8 cellular contexts compared by ENCODE assay signal in the genomic region with DNA sequence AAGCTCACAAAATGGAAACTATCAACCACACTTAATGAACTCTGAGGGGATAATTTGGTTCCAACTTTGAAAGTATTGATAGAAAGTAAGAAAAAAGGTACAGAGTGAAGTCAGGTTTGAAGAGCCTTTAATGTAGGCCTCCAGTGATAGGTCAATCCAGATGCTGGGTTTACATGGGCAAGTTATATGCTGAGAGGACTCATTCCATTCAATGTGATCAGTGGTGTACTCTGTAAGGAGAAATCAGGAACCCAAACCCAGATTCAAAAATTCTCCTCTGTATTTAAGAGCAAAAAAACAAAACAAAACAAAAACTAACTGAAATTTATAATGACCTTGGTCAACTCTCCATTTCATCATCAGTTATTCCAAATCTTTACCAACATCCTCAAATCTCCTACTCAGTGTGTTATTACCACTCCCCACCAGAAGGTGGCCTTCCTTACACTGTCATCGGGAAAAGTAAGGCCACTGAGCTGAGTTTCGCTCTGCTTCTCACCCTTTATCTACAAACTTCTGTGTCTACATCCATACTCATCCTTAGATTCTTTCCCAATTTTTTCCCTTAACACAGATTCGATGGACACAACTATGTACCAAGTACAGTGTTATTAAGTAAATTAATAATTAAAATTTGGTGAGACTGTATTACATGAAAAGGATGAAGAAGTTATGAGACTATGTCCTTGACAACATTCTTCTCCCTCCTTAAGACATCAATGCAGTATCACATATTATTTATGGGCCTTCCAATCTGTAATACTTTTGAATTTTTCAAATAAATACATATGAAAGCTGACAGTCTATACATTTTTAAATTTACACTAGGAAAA.
DNase-seq lines count a peak whose midpoint lies in the region; ATAC-seq and TF ChIP-seq lines count a peak whose summit lies in the region.

No MANE protein-coding gene starts in this region.

- H3K36me3 Mint-ChIP-seq in CD8-positive, alpha-beta T cell, result peaks cover 53% of the 10 kb centered on the region
- H3K36me3 Mint-ChIP-seq in activated CD8-positive, alpha-beta memory T cell treated with anti-CD3 and anti-CD28 coated beads, Interleukin-2, amount 10 ng/mL, durations not matched to agents 7 days and 5 days, result peaks cover 23% of the 10 kb centered on the region
- H3K36me3 Mint-ChIP-seq in naive thymus-derived CD8-positive, alpha-beta T cell, result peaks cover 0 to 54% (median 19%) of the 10 kb centered on the region in 3 donors

- H3K27me3 Mint-ChIP-seq in CD8-positive, alpha-beta T cell (ENCODE audit: low read depth), result no peaks in the 10 kb centered on the region
- no peaks in the 10 kb centered on the region for H3K27me3 Mint-ChIP-seq in activated CD8-positive, alpha-beta memory T cell treated with anti-CD3 and anti-CD28 coated beads, Interleukin-2, amount 10 ng/mL, durations not matched to agents 7 days and 5 days
- H3K27me3 Mint-ChIP-seq in naive thymus-derived CD8-positive, alpha-beta T cell, result no peaks in the 10 kb centered on the region

- ATAC-seq in CD8-positive, alpha-beta T cell, result peak; percentile 98
- ATAC-seq in GM19035 (IDR thresholded peaks at IDR 0.05; ENCODE audit: unreplicated experiment) (peak; percentile 69), HG03460 (IDR thresholded peaks at IDR 0.05; ENCODE audit: unreplicated experiment) (peak; percentile 64)
- peak; percentile 71 for ATAC-seq in activated CD8-positive, alpha-beta memory T cell treated with anti-CD3 and anti-CD28 coated beads, Interleukin-2, amount 10 ng/mL, durations not matched to agents 7 days and 5 days
- peak; percentile 74 to 82 for ATAC-seq in naive thymus-derived CD8-positive, alpha-beta T cell

- H3K4me1 Mint-ChIP-seq in CD8-positive, alpha-beta T cell (ENCODE audit: low read depth), result peaks cover 3% of the 10 kb centered on the region
- H3K4me1 Mint-ChIP-seq in activated CD8-positive, alpha-beta memory T cell treated with anti-CD3 and anti-CD28 coated beads, Interleukin-2, amount 10 ng/mL, durations not matched to agents 7 days and 5 days, result peaks cover 4% of the 10 kb centered on the region
- peaks cover 0 to 2% (median 0%) of the 10 kb centered on the region in 4 donors for H3K4me1 Mint-ChIP-seq in naive thymus-derived CD8-positive, alpha-beta T cell

- intact Hi-C loops in CD8-positive, alpha-beta T cell (cut with DNase I, micrococcal nuclease), result loop anchor here (1.0 to 5.0 kb wide), 6 partner anchors 103 to 385 kb away; a partner anchor contains a TSS
- intact Hi-C loops in esophagus squamous epithelium (cut with DNase I) (loop anchor here (5.0 kb wide), 1 partner anchor 384 kb away; no protein-coding TSS in a partner anchor), transverse colon (cut with DNase I; ENCODE audit: low total_unique reads) (loop anchor here (5.0 kb wide), 1 partner anchor 384 kb away; no protein-coding TSS in a partner anchor)

- peak overlapping the region; percentile 7 for H3K27ac Mint-ChIP-seq in CD8-positive, alpha-beta T cell
- no peak overlapping the region for H3K27ac Mint-ChIP-seq in activated CD8-positive, alpha-beta memory T cell treated with anti-CD3 and anti-CD28 coated beads, Interleukin-2, amount 10 ng/mL, durations not matched to agents 7 days and 5 days
- H3K27ac Mint-ChIP-seq in naive thymus-derived CD8-positive, alpha-beta T cell, result peak overlapping the region in 6 of 10 donors; percentile 1 to 60 (median 46)

- in situ Hi-C loops in transverse colon (cut with MboI; ENCODE audit: low pct_ligation_motif_present in 1 of 4, low pct_unique_long_range_greater_than_20kb in 1 of 4, low sequenced_read_pairs in 3 of 4), result loop anchor here (5.0 to 25.0 kb wide), 5 partner anchors 109 to 386 kb away; no protein-coding TSS in a partner anchor

- TF ChIP-seq CTCF in CD8-positive, alpha-beta T cell (IDR thresholded peaks at IDR 0.05), result peak; percentile 87
- TF ChIP-seq CTCF in esophagus squamous epithelium (IDR thresholded peaks at IDR 0.05), result peak; percentile 83 to 92 (median 88)
- peak; percentile 86 to 90 (median 88) for TF ChIP-seq CTCF in transverse colon (IDR thresholded peaks at IDR 0.05)

- H3K4me1 ChIP-seq in CD8-positive, alpha-beta T cell (ENCODE audit: insufficient read depth, low read length), result no peaks in the 10 kb centered on the region
- H3K4me1 ChIP-seq in esophagus squamous epithelium (no peaks in the 10 kb centered on the region), transverse colon (no peaks in the 10 kb centered on the region)

- CTCF ChIA-PET in CD8-positive, alpha-beta T cell (lab: Charles Lee), result interaction anchor here (0.7 to 5.9 kb wide), 21 partner anchors 9 to 391 kb away, joined by 3 to 82 read pairs (median 4); a partner anchor contains a TSS
- CTCF ChIA-PET in activated CD8-positive, alpha-beta memory T cell treated with anti-CD3 and anti-CD28 coated beads, Interleukin-2, amount 10 ng/mL, durations not matched to agents 7 days and 5 days (lab: Charles Lee), result interaction anchor here (0.5 to 3.0 kb wide), 17 partner anchors 8 to 387 kb away, joined by 3 to 23 read pairs (median 5); a partner anchor contains a TSS

- H3K9me3 ChIP-seq in CD8-positive, alpha-beta T cell (ENCODE audit: low read length), result no peaks in the 10 kb centered on the region
- H3K9me3 ChIP-seq in esophagus squamous epithelium, result no peaks in the 10 kb centered on the region
- H3K9me3 ChIP-seq in transverse colon, result no peaks in the 10 kb centered on the region

- no peaks in the 10 kb centered on the region for H3K27me3 ChIP-seq in CD8-positive, alpha-beta T cell (ENCODE audit: insufficient read depth, low read length)
- H3K27me3 ChIP-seq in esophagus squamous epithelium (no peaks in the 10 kb centered on the region), transverse colon (no peaks in the 10 kb centered on the region)

- no peaks in the 10 kb centered on the region for H3K9me3 Mint-ChIP-seq in CD8-positive, alpha-beta T cell
- H3K9me3 Mint-ChIP-seq in activated CD8-positive, alpha-beta memory T cell treated with anti-CD3 and anti-CD28 coated beads, Interleukin-2, amount 10 ng/mL, durations not matched to agents 7 days and 5 days (ENCODE audit: low read depth), result no peaks in the 10 kb centered on the region
- H3K9me3 Mint-ChIP-seq in naive thymus-derived CD8-positive, alpha-beta T cell, result no peaks in the 10 kb centered on the region

- no peak overlapping the region for H3K4me3 ChIP-seq in CD8-positive, alpha-beta T cell (ENCODE audit: low read depth, low read length)
- no peak overlapping the region for H3K4me3 ChIP-seq in esophagus squamous epithelium
- H3K4me3 ChIP-seq in transverse colon, result no peak overlapping the region

- H3K36me3 ChIP-seq in CD8-positive, alpha-beta T cell (ENCODE audit: insufficient read depth, low read length), result peaks cover 13% of the 10 kb centered on the region
- H3K36me3 ChIP-seq in esophagus squamous epithelium, result peaks cover 4 to 83% (median 6%) of the 10 kb centered on the region in 3 donors
- peaks cover 0 to 76% (median 25%) of the 10 kb centered on the region in 4 donors for H3K36me3 ChIP-seq in transverse colon

- POLR2A ChIA-PET in CD8-positive, alpha-beta T cell (lab: Charles Lee), result interaction anchor here (0.8 to 2.1 kb wide), 3 partner anchors 21 to 329 kb away, joined by 3 to 5 read pairs (median 3); a partner anchor contains a TSS
- POLR2A ChIA-PET in naive thymus-derived CD8-positive, alpha-beta T cell (lab: Charles Lee), result interaction anchor here (1.1 to 2.3 kb wide), 2 partner anchors 201 to 328 kb away, joined by 3 to 9 read pairs; a partner anchor contains a TSS

- H3K4me3 Mint-ChIP-seq in CD8-positive, alpha-beta T cell, result no peak overlapping the region
- H3K4me3 Mint-ChIP-seq in activated CD8-positive, alpha-beta memory T cell treated with anti-CD3 and anti-CD28 coated beads, Interleukin-2, amount 10 ng/mL, durations not matched to agents 7 days and 5 days, result no peak overlapping the region
- H3K4me3 Mint-ChIP-seq in naive thymus-derived CD8-positive, alpha-beta T cell, result no peak overlapping the region

- TF ChIP-seq POLR2A in esophagus squamous epithelium (IDR thresholded peaks at IDR 0.05) (no peak), transverse colon (IDR thresholded peaks at IDR 0.05) (no peak)

- DNase-seq in CD8-positive, alpha-beta T cell, result peak in 6 of 7 experiments; percentile 9 to 54 (median 46)
- DNase-seq in NCI-H510A (lab: John Stamatoyannopoulos, UW) (peak; percentile 1), esophagus squamous epithelium (lab: John Stamatoyannopoulos, UW) (no peak), transverse colon (peak; percentile 59)
- peak; percentile 44 for DNase-seq in activated CD8-positive, alpha-beta memory T cell treated with anti-CD3 and anti-CD28 coated beads, Interleukin-2, amount 10 ng/mL, durations not matched to agents 7 days and 5 days
- peak; percentile 17 to 77 (median 45) for DNase-seq in naive thymus-derived CD8-positive, alpha-beta T cell

- 9 to 13% methylated on average over 3 of the region's 3 CpGs for WGBS in esophagus squamous epithelium, 2 donors
- 4 to 15% methylated on average over 3 of the region's 3 CpGs for WGBS in transverse colon (ENCODE audit: low coverage in 1 of 2), 2 donors

- TF ChIP-seq EP300 in transverse colon (IDR thresholded peaks at IDR 0.05; ENCODE audit: low read depth), result no peak

- no peak overlapping the region for H3K27ac ChIP-seq in CD8-positive, alpha-beta T cell (ENCODE audit: low read depth, low read length)
- H3K27ac ChIP-seq in esophagus squamous epithelium, result no peak overlapping the region
- H3K27ac ChIP-seq in transverse colon, result no peak overlapping the region
